Comparison of ENCODE assay signal across 1 cellular context in genomic region chr5:180093241-180093640, GRCh38.
TF ChIP-seq lines count a peak whose summit lies in the region.

No MANE protein-coding gene starts in this region.

TF ChIP-seq in SK-N-SH, 30 proteins besides CTCF, POLR2A, EP300 and RAD21 (continued from another document):
- no peak for TF ChIP-seq RXRA (IDR thresholded peaks at IDR 0.05; ENCODE audit: borderline replicate concordance, low read depth)
- no peak for TF ChIP-seq REST (IDR thresholded peaks at IDR 0.05; ENCODE audit: low read depth, low read length)
- TF ChIP-seq NRF1 (IDR thresholded peaks at IDR 0.05; ENCODE audit: low read depth, low read length): no peak
- no peak for TF ChIP-seq JUND (IDR thresholded peaks at IDR 0.05)
- TF ChIP-seq YY1 (IDR thresholded peaks at IDR 0.05; ENCODE audit: low read depth): no peak
- no peak for TF ChIP-seq CHD2 (IDR thresholded peaks at IDR 0.05; ENCODE audit: low read length, partially characterized antibody)
- no peak for TF ChIP-seq MAX (IDR thresholded peaks at IDR 0.05; ENCODE audit: low read depth)
- no peak for TF ChIP-seq SMC3 (IDR thresholded peaks at IDR 0.05; ENCODE audit: low read depth, low read length)
- no peak for TF ChIP-seq ELF1 (IDR thresholded peaks at IDR 0.05)
- TF ChIP-seq GABPA (IDR thresholded peaks at IDR 0.05; ENCODE audit: low read depth): no peak
- no peak for TF ChIP-seq IRF3 (IDR thresholded peaks at IDR 0.05; ENCODE audit: low read depth, low read length)
